Comparison of ENCODE assay signal across 1 cellular context in genomic region chr17:60106377-60107059, GRCh38.
TF ChIP-seq lines count a peak whose summit lies in the region.

No MANE protein-coding gene starts in this region.

TF ChIP-seq in IMR-90, 13 proteins besides CTCF, POLR2A, EP300 and RAD21:
- TF ChIP-seq NFE2L2 (IDR thresholded peaks at IDR 0.05; ENCODE audit: low read depth, low read length) (peak; percentile 40; the same call in 1 of the 2 replicates), RFX5 (IDR thresholded peaks at IDR 0.05; ENCODE audit: low read depth, low read length) (no peak), RCOR1 (IDR thresholded peaks at IDR 0.05; ENCODE audit: insufficient replicate concordance, low read length) (no peak), FOS (IDR thresholded peaks at IDR 0.05; ENCODE audit: low read depth, low read length) (peak; percentile 62), ELK1 (IDR thresholded peaks at IDR 0.05; ENCODE audit: borderline replicate concordance, low read depth, low read length) (no peak), MAFK (IDR thresholded peaks at IDR 0.05; ENCODE audit: low read depth, low read length) (no peak; the same call in 1 of the 2 replicates)
